In genomic region chr16:68231384-68232136, GRCh38 we compare ENCODE assay signal across 15 cellular contexts. TPM values are rescaled to one million over a fixed set of nuclear protein-coding genes. Genes with fewer than 3 reads are reported as not detected.
"Had no signal": no experiment of that assay in that cellular context is flagged by ENCODE, and none has a peak within 500 bp of the region (broad histone marks: within the 10 kb centered on the region; RNA-seq: fewer than 3 reads in every experiment).

No MANE protein-coding gene starts in this region.

- ATAC-seq: gastroesophageal sphincter; heart right ventricle; left colon; naive thymus-derived CD4-positive, alpha-beta T cell had no signal

- H3K9me3 Mint-ChIP-seq: type B pancreatic cell had no signal

- H3K4me3 ChIP-seq: adrenal gland, dorsolateral prefrontal cortex, gastroesophageal sphincter, heart right ventricle, skin epidermis had no signal

- H3K27ac ChIP-seq: adrenal gland, dorsolateral prefrontal cortex, gastroesophageal sphincter, heart right ventricle had no signal

- DNase-seq: activated naive CD4-positive, alpha-beta T cell; activated T-cell treated with anti-CD3 and anti-CD28 coated beads, Interleukin-2, amount 50 U/mL, for 48 hours; heart right ventricle; naive thymus-derived CD4-positive, alpha-beta T cell; stimulated activated CD4-positive, alpha-beta T cell treated with anti-CD3 and anti-CD28 coated beads, Interleukin-15, amount 100 ng/mL, for 24 hours; stimulated activated CD4-positive, alpha-beta T cell treated with anti-CD3 and anti-CD28 coated beads, Interleukin-4, amount 100 ng/mL, for 1 hour; stimulated activated naive CD4-positive, alpha-beta T cell treated with Interleukin-2 at 50 U/mL for 16 hours; T-helper 2 cell had no signal

- H3K9me3 ChIP-seq: adrenal gland, gastroesophageal sphincter, heart right ventricle had no signal

- H3K4me3 Mint-ChIP-seq: naive thymus-derived CD4-positive, alpha-beta T cell had no signal

- H3K27me3 ChIP-seq: adrenal gland, dorsolateral prefrontal cortex, gastroesophageal sphincter had no signal

RNA-seq across cellular contexts. Expression of gene ESRP2, which starts 4.4 kb away (rescaled TPM):
- total RNA-seq: naive thymus-derived CD4-positive, alpha-beta T cell; temporal lobe had no signal
